In the genomic region with DNA sequence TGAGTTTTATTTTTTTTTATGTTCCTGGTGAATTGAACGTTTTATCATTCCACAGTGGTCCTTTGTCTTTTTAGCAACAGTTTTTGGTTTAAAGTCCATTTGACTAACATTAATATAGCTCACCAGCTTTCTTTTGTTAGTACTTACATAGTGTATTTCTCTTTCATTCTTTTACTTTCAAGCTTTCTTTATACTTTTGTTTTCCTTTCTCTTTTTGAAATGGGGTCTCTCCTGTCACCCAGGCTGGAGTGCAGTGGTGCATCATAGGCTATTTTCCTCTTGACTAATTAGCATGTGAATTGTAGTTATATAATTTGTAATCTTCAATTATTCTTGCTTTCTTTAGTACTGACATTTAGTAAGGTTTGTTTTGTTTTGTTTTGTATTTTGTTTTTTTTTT, we compare ENCODE assay signal across 1 cellular context.
TF ChIP-seq lines count a peak whose summit lies in the region.

No MANE protein-coding gene starts in this region.

TF ChIP-seq in GM23338, 12 proteins besides CTCF, POLR2A, EP300 and RAD21:
- TF ChIP-seq, protein P1, sequence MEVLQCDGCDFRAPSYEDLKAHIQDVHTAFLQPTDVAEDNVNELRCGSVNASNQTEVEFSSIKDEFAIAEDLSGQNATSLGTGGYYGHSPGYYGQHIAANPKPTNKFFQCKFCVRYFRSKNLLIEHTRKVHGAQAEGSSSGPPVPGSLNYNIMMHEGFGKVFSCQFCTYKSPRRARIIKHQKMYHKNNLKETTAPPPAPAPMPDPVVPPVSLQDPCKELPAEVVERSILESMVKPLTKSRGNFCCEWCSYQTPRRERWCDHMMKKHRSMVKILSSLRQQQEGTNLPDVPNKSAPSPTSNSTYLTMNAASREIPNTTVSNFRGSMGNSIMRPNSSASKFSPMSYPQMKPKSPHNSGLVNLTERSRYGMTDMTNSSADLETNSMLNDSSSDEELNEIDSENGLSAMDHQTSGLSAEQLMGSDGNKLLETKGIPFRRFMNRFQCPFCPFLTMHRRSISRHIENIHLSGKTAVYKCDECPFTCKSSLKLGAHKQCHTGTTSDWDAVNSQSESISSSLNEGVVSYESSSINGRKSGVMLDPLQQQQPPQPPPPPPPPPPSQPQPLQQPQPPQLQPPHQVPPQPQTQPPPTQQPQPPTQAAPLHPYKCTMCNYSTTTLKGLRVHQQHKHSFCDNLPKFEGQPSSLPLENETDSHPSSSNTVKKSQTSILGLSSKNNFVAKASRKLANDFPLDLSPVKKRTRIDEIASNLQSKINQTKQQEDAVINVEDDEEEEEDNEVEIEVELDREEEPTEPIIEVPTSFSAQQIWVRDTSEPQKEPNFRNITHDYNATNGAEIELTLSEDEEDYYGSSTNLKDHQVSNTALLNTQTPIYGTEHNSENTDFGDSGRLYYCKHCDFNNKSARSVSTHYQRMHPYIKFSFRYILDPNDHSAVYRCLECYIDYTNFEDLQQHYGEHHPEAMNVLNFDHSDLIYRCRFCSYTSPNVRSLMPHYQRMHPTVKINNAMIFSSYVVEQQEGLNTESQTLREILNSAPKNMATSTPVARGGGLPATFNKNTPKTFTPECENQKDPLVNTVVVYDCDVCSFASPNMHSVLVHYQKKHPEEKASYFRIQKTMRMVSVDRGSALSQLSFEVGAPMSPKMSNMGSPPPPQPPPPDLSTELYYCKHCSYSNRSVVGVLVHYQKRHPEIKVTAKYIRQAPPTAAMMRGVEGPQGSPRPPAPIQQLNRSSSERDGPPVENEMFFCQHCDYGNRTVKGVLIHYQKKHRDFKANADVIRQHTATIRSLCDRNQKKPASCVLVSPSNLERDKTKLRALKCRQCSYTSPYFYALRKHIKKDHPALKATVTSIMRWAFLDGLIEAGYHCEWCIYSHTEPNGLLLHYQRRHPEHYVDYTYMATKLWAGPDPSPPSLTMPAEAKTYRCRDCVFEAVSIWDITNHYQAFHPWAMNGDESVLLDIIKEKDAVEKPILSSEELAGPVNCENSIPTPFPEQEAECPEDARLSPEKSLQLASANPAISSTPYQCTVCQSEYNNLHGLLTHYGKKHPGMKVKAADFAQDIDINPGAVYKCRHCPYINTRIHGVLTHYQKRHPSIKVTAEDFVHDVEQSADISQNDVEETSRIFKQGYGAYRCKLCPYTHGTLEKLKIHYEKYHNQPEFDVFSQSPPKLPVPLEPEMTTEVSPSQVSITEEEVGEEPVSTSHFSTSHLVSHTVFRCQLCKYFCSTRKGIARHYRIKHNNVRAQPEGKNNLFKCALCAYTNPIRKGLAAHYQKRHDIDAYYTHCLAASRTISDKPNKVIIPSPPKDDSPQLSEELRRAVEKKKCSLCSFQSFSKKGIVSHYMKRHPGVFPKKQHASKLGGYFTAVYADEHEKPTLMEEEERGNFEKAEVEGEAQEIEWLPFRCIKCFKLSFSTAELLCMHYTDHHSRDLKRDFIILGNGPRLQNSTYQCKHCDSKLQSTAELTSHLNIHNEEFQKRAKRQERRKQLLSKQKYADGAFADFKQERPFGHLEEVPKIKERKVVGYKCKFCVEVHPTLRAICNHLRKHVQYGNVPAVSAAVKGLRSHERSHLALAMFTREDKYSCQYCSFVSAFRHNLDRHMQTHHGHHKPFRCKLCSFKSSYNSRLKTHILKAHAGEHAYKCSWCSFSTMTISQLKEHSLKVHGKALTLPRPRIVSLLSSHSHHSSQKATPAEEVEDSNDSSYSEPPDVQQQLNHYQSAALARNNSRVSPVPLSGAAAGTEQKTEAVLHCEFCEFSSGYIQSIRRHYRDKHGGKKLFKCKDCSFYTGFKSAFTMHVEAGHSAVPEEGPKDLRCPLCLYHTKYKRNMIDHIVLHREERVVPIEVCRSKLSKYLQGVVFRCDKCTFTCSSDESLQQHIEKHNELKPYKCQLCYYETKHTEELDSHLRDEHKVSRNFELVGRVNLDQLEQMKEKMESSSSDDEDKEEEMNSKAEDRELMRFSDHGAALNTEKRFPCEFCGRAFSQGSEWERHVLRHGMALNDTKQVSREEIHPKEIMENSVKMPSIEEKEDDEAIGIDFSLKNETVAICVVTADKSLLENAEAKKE (CRISPR knock-in tag; IDR thresholded peaks at IDR 0.05) = no peak
- TF ChIP-seq CREB1 (CRISPR knock-in tag; IDR thresholded peaks at IDR 0.05; ENCODE audit: low read depth) (no peak), EZH2 (IDR thresholded peaks at IDR 0.05; ENCODE audit: low read depth, unreplicated experiment) (no peak), ZNF114 (CRISPR knock-in tag; IDR thresholded peaks at IDR 0.05) (no peak), STAT1 (IDR thresholded peaks at IDR 0.05; ENCODE audit: unreplicated experiment) (no peak), EZH2phosphoT487 (IDR thresholded peaks at IDR 0.05; ENCODE audit: unreplicated experiment) (no peak), NANOG (IDR thresholded peaks at IDR 0.05; ENCODE audit: borderline replicate concordance) (no peak), JUNB (IDR thresholded peaks at IDR 0.05; ENCODE audit: unreplicated experiment) (no peak), POLR2AphosphoS5 (IDR thresholded peaks at IDR 0.05; ENCODE audit: low read depth) (no peak)
- TF ChIP-seq, protein P2, sequence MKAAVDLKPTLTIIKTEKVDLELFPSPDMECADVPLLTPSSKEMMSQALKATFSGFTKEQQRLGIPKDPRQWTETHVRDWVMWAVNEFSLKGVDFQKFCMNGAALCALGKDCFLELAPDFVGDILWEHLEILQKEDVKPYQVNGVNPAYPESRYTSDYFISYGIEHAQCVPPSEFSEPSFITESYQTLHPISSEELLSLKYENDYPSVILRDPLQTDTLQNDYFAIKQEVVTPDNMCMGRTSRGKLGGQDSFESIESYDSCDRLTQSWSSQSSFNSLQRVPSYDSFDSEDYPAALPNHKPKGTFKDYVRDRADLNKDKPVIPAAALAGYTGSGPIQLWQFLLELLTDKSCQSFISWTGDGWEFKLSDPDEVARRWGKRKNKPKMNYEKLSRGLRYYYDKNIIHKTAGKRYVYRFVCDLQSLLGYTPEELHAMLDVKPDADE (IDR thresholded peaks at IDR 0.05) = no peak
- TF ChIP-seq, protein P3, sequence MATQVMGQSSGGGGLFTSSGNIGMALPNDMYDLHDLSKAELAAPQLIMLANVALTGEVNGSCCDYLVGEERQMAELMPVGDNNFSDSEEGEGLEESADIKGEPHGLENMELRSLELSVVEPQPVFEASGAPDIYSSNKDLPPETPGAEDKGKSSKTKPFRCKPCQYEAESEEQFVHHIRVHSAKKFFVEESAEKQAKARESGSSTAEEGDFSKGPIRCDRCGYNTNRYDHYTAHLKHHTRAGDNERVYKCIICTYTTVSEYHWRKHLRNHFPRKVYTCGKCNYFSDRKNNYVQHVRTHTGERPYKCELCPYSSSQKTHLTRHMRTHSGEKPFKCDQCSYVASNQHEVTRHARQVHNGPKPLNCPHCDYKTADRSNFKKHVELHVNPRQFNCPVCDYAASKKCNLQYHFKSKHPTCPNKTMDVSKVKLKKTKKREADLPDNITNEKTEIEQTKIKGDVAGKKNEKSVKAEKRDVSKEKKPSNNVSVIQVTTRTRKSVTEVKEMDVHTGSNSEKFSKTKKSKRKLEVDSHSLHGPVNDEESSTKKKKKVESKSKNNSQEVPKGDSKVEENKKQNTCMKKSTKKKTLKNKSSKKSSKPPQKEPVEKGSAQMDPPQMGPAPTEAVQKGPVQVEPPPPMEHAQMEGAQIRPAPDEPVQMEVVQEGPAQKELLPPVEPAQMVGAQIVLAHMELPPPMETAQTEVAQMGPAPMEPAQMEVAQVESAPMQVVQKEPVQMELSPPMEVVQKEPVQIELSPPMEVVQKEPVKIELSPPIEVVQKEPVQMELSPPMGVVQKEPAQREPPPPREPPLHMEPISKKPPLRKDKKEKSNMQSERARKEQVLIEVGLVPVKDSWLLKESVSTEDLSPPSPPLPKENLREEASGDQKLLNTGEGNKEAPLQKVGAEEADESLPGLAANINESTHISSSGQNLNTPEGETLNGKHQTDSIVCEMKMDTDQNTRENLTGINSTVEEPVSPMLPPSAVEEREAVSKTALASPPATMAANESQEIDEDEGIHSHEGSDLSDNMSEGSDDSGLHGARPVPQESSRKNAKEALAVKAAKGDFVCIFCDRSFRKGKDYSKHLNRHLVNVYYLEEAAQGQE (IDR thresholded peaks at IDR 0.05; ENCODE audit: unreplicated experiment) = no peak
